ENCODE assay signal across 21 cellular contexts in the genomic region with DNA sequence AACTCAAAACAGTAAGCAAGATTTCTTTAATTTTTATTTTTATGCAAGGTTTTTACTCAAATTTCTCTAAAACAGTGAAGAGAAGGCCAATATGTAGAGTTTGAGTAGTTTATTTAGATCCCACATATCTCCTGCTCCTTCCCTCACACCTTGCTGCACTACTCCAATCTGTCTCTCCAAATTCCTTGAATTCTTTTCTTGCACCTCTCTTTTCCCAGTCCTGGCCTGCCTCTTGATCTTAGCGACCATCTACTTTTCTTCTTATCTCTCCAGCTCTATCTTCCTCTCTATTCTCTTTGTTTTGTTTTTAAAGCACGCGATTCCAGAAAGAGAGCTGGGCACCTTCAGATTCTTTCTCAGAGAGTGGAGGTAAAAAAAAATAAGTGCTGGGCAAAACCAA.
DNase-seq lines count a peak whose midpoint lies in the region; ATAC-seq and TF ChIP-seq lines count a peak whose summit lies in the region.
"Had no signal": no experiment of that assay in that cellular context is flagged by ENCODE, and none has a peak within 500 bp of the region (broad histone marks: within the 10 kb centered on the region; RNA-seq: fewer than 3 reads in every experiment).

No MANE protein-coding gene starts in this region.

- 47 to 67% methylated on average over 1 to 3 of the region's 3 CpGs for WGBS in endodermal cell (ENCODE audit: insufficient coverage in 1 of 2, insufficient read length in 1 of 2), 2 experiments

- H3K4me3 Mint-ChIP-seq in endodermal cell: no peak overlapping the region
- H3K4me3 Mint-ChIP-seq: CD14-positive monocyte; CD4-positive, alpha-beta T cell; HFFc6 had no signal

- H3F3A ChIP-seq in PC-9 (ENCODE audit: insufficient read depth, low read depth): no peaks in the 10 kb centered on the region

- peak overlapping the region; percentile 69 for H3K27ac Mint-ChIP-seq in endodermal cell
- H3K27ac Mint-ChIP-seq: CD14-positive monocyte; CD4-positive, alpha-beta T cell had no signal

- H3K36me3 ChIP-seq in PC-9 (ENCODE audit: low read depth) (no peaks in the 10 kb centered on the region), endodermal cell (ENCODE audit: control insufficient read depth, insufficient read depth, low read length) (no peaks in the 10 kb centered on the region)
- H3K36me3 ChIP-seq: BE2C; BLaER1 treated with 17β-estradiol and CSF1 and Interleukin-3, amounts not matched to agents 10 nM and 100 nM; HAP-1 had no signal

- peak; percentile 7 for DNase-seq in ELF-1 (ENCODE audit: low read depth, low spot score)
- no peak for DNase-seq in PC-9
- peak; percentile 54 for DNase-seq in endodermal cell
- DNase-seq in islet precursor cell: peak; percentile 53
- no peak for DNase-seq in NCI-H345 treated with DMSO at 0.1 percent for 48 hours (lab: John Stamatoyannopoulos, UW; ENCODE audit: unreplicated experiment)
- DNase-seq in dermis blood vessel endothelial cell: no peak
- no peak for DNase-seq in NCI-H345 (lab: John Stamatoyannopoulos, UW)
- DNase-seq: 8988T; ACHN; AML-193; BE2C; CD4-positive, alpha-beta T cell; DMS 273 treated with DMSO at 0.1 percent for 48 hours; DMS53; DMS79 treated with DMSO at 0.1 percent for 48 hours; HFFc6 had no signal

- 0 out of 2 replicates have a peak overlapping the region, but pooled peaks have one; percentile 43 for H2AFZ ChIP-seq in PC-9

- TF ChIP-seq CTCF in PC-9 (conservative IDR thresholded peaks at IDR 0.05) (no peak), endodermal cell (conservative IDR thresholded peaks at IDR 0.05) (no peak)

- H3K4me1 ChIP-seq in PC-9 (replicated peaks; ENCODE audit: insufficient read depth) (no peaks in the 10 kb centered on the region), endodermal cell (ENCODE audit: control insufficient read depth, insufficient read depth, low read length) (peaks cover 13% of the 10 kb centered on the region)
- H3K4me1 ChIP-seq: BE2C, HAP-1 had no signal

- H3K27me3 ChIP-seq in PC-9 (ENCODE audit: insufficient read depth, low read depth) (no peaks in the 10 kb centered on the region), endodermal cell (ENCODE audit: control insufficient read depth, insufficient read depth, low read length, poor library complexity, severe bottlenecking) (no peaks in the 10 kb centered on the region)
- H3K27me3 ChIP-seq: BE2C; BLaER1 treated with 17β-estradiol and CSF1 and Interleukin-3, amounts not matched to agents 10 nM and 100 nM had no signal

- no peak overlapping the region for H3K4me2 ChIP-seq in PC-9
- H3K4me2 ChIP-seq: A549; BLaER1 treated with 17β-estradiol and CSF1 and Interleukin-3, amounts not matched to agents 10 nM and 100 nM had no signal

- POLR2A ChIA-PET in PC-9 (lab: Charles Lee; ENCODE audit: unreplicated experiment): interaction anchor here (0.6 kb wide), 1 partner anchor 74 kb away, joined by 5 read pairs; no protein-coding TSS in a partner anchor

- no peaks in the 10 kb centered on the region for H3K79me2 ChIP-seq in PC-9 (ENCODE audit: low read depth)

- no peaks in the 10 kb centered on the region for H3K27me3 Mint-ChIP-seq in endodermal cell (ENCODE audit: insufficient read depth)
- H3K27me3 Mint-ChIP-seq: CD4-positive, alpha-beta T cell had no signal

- peaks cover 27% of the 10 kb centered on the region for H3K4me1 Mint-ChIP-seq in endodermal cell
- H3K4me1 Mint-ChIP-seq: CD14-positive monocyte had no signal

- intact Hi-C loops in PC-9 (cut with micrococcal nuclease; ENCODE audit: unreplicated experiment): no loop called here

- no peaks in the 10 kb centered on the region for H4K20me1 ChIP-seq in PC-9 (ENCODE audit: insufficient read depth)
- H4K20me1 ChIP-seq: BLaER1 treated with 17β-estradiol and CSF1 and Interleukin-3, amounts not matched to agents 10 nM and 100 nM had no signal

- H3K27ac ChIP-seq in PC-9: no peak overlapping the region
- no peak overlapping the region for H3K27ac ChIP-seq in endodermal cell (ENCODE audit: low read depth, low read length)
- H3K27ac ChIP-seq: A549; BLaER1 treated with 17β-estradiol and CSF1 and Interleukin-3, amounts not matched to agents 10 nM and 100 nM had no signal

- no TSS peak for BruUV-seq in PC-9 (replicated peaks; lab: Mats Ljungman, UMichigan)

- peak overlapping the region; percentile 7 for H3K9ac ChIP-seq in endodermal cell (ENCODE audit: extremely low read depth, low read length, poor library complexity, severe bottlenecking)
- H3K9ac ChIP-seq: BLaER1 treated with 17β-estradiol and CSF1 and Interleukin-3, amounts not matched to agents 10 nM and 100 nM had no signal

- no peaks in the 10 kb centered on the region for H3K9me3 Mint-ChIP-seq in endodermal cell
- H3K9me3 Mint-ChIP-seq: CD4-positive, alpha-beta T cell had no signal

- no peak for ATAC-seq in esophagus mucosa
- ATAC-seq: A549 had no signal

- H3K4me3 ChIP-seq in PC-9 (no peak overlapping the region), endodermal cell (ENCODE audit: low read length) (peak overlapping the region; percentile 13)
- H3K4me3 ChIP-seq: A549; BLaER1 treated with 17β-estradiol and CSF1 and Interleukin-3, amounts not matched to agents 10 nM and 100 nM; HAP-1 had no signal

- H3K9me2 ChIP-seq in PC-9 (ENCODE audit: insufficient read depth): no peaks in the 10 kb centered on the region

- no peaks in the 10 kb centered on the region for H3K36me3 Mint-ChIP-seq in endodermal cell (ENCODE audit: low read depth)
- H3K36me3 Mint-ChIP-seq: CD14-positive monocyte had no signal

- H3K9me3 ChIP-seq in PC-9 (ENCODE audit: insufficient read depth, low read depth): no peaks in the 10 kb centered on the region
- H3K9me3 ChIP-seq in endodermal cell (ENCODE audit: control insufficient read depth, low read length): peaks cover 9% of the 10 kb centered on the region
- H3K9me3 ChIP-seq: A549, BE2C, HAP-1 had no signal

- CTCF ChIA-PET in PC-9 (lab: Charles Lee): no interaction called here

Comparison
In these comparisons a context has a peak if more than half of its experiments do, and no peak if none do; other contexts are left out.
1. DNase-seq: peak in ELF-1 (single experiment), endodermal cell (single experiment) and islet precursor cell (single experiment); none in PC-9 (0 of 2), NCI-H345 treated with DMSO at 0.1 percent for 48 hours (single experiment), dermis blood vessel endothelial cell (single experiment) and NCI-H345 (single experiment).